In genomic region chr6:105646391-105646867, GRCh38 we compare ENCODE assay signal across 10 cellular contexts.
A peak's percentile ranks its signal among the peaks of the same experiment; 100 is the strongest.
DNase-seq lines count a peak whose midpoint lies in the region; ATAC-seq lines count a peak whose summit lies in the region.
"Had no signal": no experiment of that assay in that cellular context is flagged by ENCODE, and none has a peak within 500 bp of the region (broad histone marks: within the 10 kb centered on the region; RNA-seq: fewer than 3 reads in every experiment).

No MANE protein-coding gene starts in this region.

- no peaks in the 10 kb centered on the region for H3K4me1 ChIP-seq in mesenchymal stem cell (ENCODE audit: control insufficient read depth, insufficient read depth, low read depth, low read length)

- H3K14ac ChIP-seq in mesenchymal stem cell (ENCODE audit: low read length in 2 of 2), result no peak overlapping the region

- WGBS in mesenchymal stem cell, result 77% methylated on average over 5 of the region's 5 CpGs

- no peak overlapping the region for H4K8ac ChIP-seq in mesenchymal stem cell (ENCODE audit: low read length)

- H3K18ac ChIP-seq in mesenchymal stem cell (ENCODE audit: low read depth in 1 of 2, low read length in 2 of 2), result no peak overlapping the region

- no peaks in the 10 kb centered on the region for H3K9me3 ChIP-seq in mesenchymal stem cell (ENCODE audit: control insufficient read depth, low read length)
- H3K9me3 ChIP-seq: BLaER1 had no signal

- no peak overlapping the region for H3K9ac ChIP-seq in mesenchymal stem cell (ENCODE audit: low read length)
- H3K9ac ChIP-seq: BLaER1 had no signal

- H2BK5ac ChIP-seq in mesenchymal stem cell (ENCODE audit: low read depth, low read length, poor library complexity, severe bottlenecking), result no peak overlapping the region

- H2AFZ ChIP-seq in mesenchymal stem cell (ENCODE audit: low read depth, low read length), result no peak overlapping the region

- no peak overlapping the region for H3K27ac ChIP-seq in mesenchymal stem cell (ENCODE audit: low read length, poor library complexity, severe bottlenecking)
- H3K27ac ChIP-seq: BLaER1, VCaP had no signal

- no peak overlapping the region for H3K4me2 ChIP-seq in mesenchymal stem cell (ENCODE audit: low read length, poor library complexity, severe bottlenecking)
- H3K4me2 ChIP-seq: BLaER1 had no signal

- peaks cover 0 to 7% of the 10 kb centered on the region in 2 experiments for H3K27me3 ChIP-seq in mesenchymal stem cell (ENCODE audit: control insufficient read depth in 1 of 2, insufficient read depth in 1 of 2, low read length in 2 of 2)
- no peaks in the 10 kb centered on the region; the same call in 1 of the 2 replicates for H3K27me3 ChIP-seq in H7 (ENCODE audit: control insufficient read depth, insufficient read depth, low read length)
- H3K27me3 ChIP-seq: BLaER1 had no signal

- no peak overlapping the region for H4K91ac ChIP-seq in mesenchymal stem cell (ENCODE audit: low read length)

- peak; percentile 27 for DNase-seq in activated T-cell treated with anti-CD3 and anti-CD28 coated beads for 24 hours (ENCODE audit: low read depth)
- no peak for DNase-seq in activated T-cell treated with anti-CD3 and anti-CD28 coated beads for 4 hours
- DNase-seq in T-helper 1 cell, result peak in 3 of 5 donors; percentile 9 to 99 (median 10)
- DNase-seq in mesenchymal stem cell, result peak; percentile 23
- DNase-seq in AG20443 (ENCODE audit: low spot score), result no peak
- no peak for DNase-seq in iPS-NIHi7 (ENCODE audit: extremely low spot score)
- no peak for DNase-seq in H7

- peak; percentile 91 for ATAC-seq in HG02870 (IDR thresholded peaks at IDR 0.05; ENCODE audit: unreplicated experiment)

- no peaks in the 10 kb centered on the region for H3K79me1 ChIP-seq in mesenchymal stem cell (replicated peaks; ENCODE audit: low read length, poor library complexity, severe bottlenecking)

- no peak overlapping the region for H2BK12ac ChIP-seq in mesenchymal stem cell (ENCODE audit: low read length in 2 of 2)

- no peak overlapping the region for H3K23ac ChIP-seq in mesenchymal stem cell (ENCODE audit: low read length in 2 of 2)

- H3K36me3 ChIP-seq in mesenchymal stem cell (ENCODE audit: control insufficient read depth in 1 of 2, insufficient read depth in 2 of 2, low read depth in 1 of 2, low read length in 2 of 2) (no peaks in the 10 kb centered on the region), H7 (replicated peaks; ENCODE audit: control insufficient read depth, insufficient read depth, low read length) (no peaks in the 10 kb centered on the region)
- H3K36me3 ChIP-seq: BLaER1 had no signal

- H3K4ac ChIP-seq in mesenchymal stem cell (ENCODE audit: low read depth in 1 of 2, low read length in 2 of 2), result no peak overlapping the region

- H2AK5ac ChIP-seq in mesenchymal stem cell (ENCODE audit: low read length, severe bottlenecking), result no peak overlapping the region

- H3K4me3 ChIP-seq in mesenchymal stem cell (ENCODE audit: insufficient read depth in 1 of 2, low read depth in 1 of 2, low read length in 2 of 2), result no peak overlapping the region
- H3K4me3 ChIP-seq in H7 (ENCODE audit: insufficient read depth, low read depth, low read length), result no peak overlapping the region
- H3K4me3 ChIP-seq: BLaER1 had no signal

- H2BK120ac ChIP-seq in mesenchymal stem cell (ENCODE audit: low read depth, low read length), result no peak overlapping the region

- H2BK15ac ChIP-seq in mesenchymal stem cell (ENCODE audit: low read depth, poor library complexity, severe bottlenecking), result no peak overlapping the region

Comparison
In these comparisons a context has a peak if more than half of its experiments do, and no peak if none do; other contexts are left out.
1. DNase-seq: peak in activated T-cell treated with anti-CD3 and anti-CD28 coated beads for 24 hours (single experiment), T-helper 1 cell (3 of 5) and mesenchymal stem cell (single experiment); none in activated T-cell treated with anti-CD3 and anti-CD28 coated beads for 4 hours (single experiment), AG20443 (single experiment), iPS-NIHi7 (single experiment) and H7 (single experiment).